1 cellular context compared by ENCODE assay signal in genomic region chr4:183783933-183784622, GRCh38.
TF ChIP-seq lines count a peak whose summit lies in the region.

No MANE protein-coding gene starts in this region.

TF ChIP-seq in H1, 55 proteins besides CTCF, POLR2A, EP300 and RAD21 (continued from another document):
- TF ChIP-seq ATF3 (IDR thresholded peaks at IDR 0.05; ENCODE audit: insufficient read depth, low read depth, low read length) (no peak), TAF1 (IDR thresholded peaks at IDR 0.05; ENCODE audit: low read depth, low read length) (no peak)
